13 cellular contexts compared by ENCODE assay signal in genomic region chr4:156476359-156476758, GRCh38.
DNase-seq lines count a peak whose midpoint lies in the region; ATAC-seq, FAIRE-seq and TF ChIP-seq lines count a peak whose summit lies in the region.
"Had no signal": no experiment of that assay in that cellular context is flagged by ENCODE, and none has a peak within 500 bp of the region (broad histone marks: within the 10 kb centered on the region; RNA-seq: fewer than 3 reads in every experiment).

No MANE protein-coding gene starts in this region.

- H3K4me3 ChIP-seq in fibroblast of the aortic adventitia (ENCODE audit: low read depth, low read length) = no peak overlapping the region
- H3K4me3 ChIP-seq in skeletal muscle satellite cell (ENCODE audit: low read length) = no peak overlapping the region

- TF ChIP-seq CTCF in fibroblast of the aortic adventitia (IDR thresholded peaks at IDR 0.05; ENCODE audit: insufficient read depth, low read length) (no peak), GM20000 (IDR thresholded peaks at IDR 0.05; ENCODE audit: extremely low read depth, missing control alignments) (no peak)

- no peaks in the 10 kb centered on the region for H3K27me3 ChIP-seq in skeletal muscle satellite cell (ENCODE audit: control insufficient read depth, insufficient read depth, low read length)

- peak overlapping the region; percentile 41 for H3K4me2 ChIP-seq in skeletal muscle satellite cell (ENCODE audit: low read length)

- H3K4me1 ChIP-seq in skeletal muscle satellite cell (ENCODE audit: control insufficient read depth, insufficient read depth, low read length) = peaks cover 34% of the 10 kb centered on the region

- peak overlapping the region; percentile 77 for H3K9ac ChIP-seq in skeletal muscle satellite cell (ENCODE audit: low read depth, low read length)

- FAIRE-seq in H54 (lab: Jason Lieb, UNC) = peak; percentile 96
- FAIRE-seq: GM19239 had no signal

- H3K36me3 ChIP-seq in skeletal muscle satellite cell (ENCODE audit: insufficient read depth, low read length) = no peaks in the 10 kb centered on the region

- TF ChIP-seq POLR2A in H54 (IDR thresholded peaks at IDR 0.05; ENCODE audit: low read depth, low read length) = no peak

- no peaks in the 10 kb centered on the region for H3K9me3 ChIP-seq in skeletal muscle satellite cell (replicated peaks; ENCODE audit: low read length)

- peak; percentile 30 for DNase-seq in H54 (ENCODE audit: insufficient read length, low spot score)
- DNase-seq in fibroblast of the aortic adventitia (ENCODE audit: low read depth) = peak; percentile 94
- DNase-seq in NCI-H1694 (lab: John Stamatoyannopoulos, UW) = no peak
- no peak for DNase-seq in globus pallidus (ENCODE audit: low spot score)
- DNase-seq in stimulated activated CD8-positive, alpha-beta memory T cell treated with anti-CD3 and anti-CD28 coated beads, Interleukin-4, amount 100 ng/mL, for 48 hours = no peak
- DNase-seq in GM20000 (ENCODE audit: low spot score) = no peak
- DNase-seq: activated CD4-positive, alpha-beta T cell treated with anti-CD3 and anti-CD28 coated beads for 48 hours; activated naive CD8-positive, alpha-beta T cell treated with anti-CD3 and anti-CD28 coated beads, Interleukin-2, amount 50 U/mL, for 24 hours; head of caudate nucleus; nephron progenitor cell had no signal

- peak; percentile 94 for ATAC-seq in SK-N-SH treated with all-trans-retinoic acid at 6 μM for 48 hours
- ATAC-seq: activated naive CD8-positive, alpha-beta T cell treated with anti-CD3 and anti-CD28 coated beads, Interleukin-2, amount 50 U/mL, for 24 hours had no signal

TF ChIP-seq in SK-N-SH treated with all-trans-retinoic acid at 6 μM for 48 hours, 23 proteins besides CTCF, POLR2A, EP300 and RAD21:
- TF ChIP-seq ZNF8 (CRISPR knock-in tag; IDR thresholded peaks at IDR 0.05) (no peak), ARNTL (CRISPR knock-in tag; IDR thresholded peaks at IDR 0.05; ENCODE audit: borderline replicate concordance, low read depth) (no peak), BACH2 (CRISPR knock-in tag; IDR thresholded peaks at IDR 0.05; ENCODE audit: borderline replicate concordance) (no peak), GLIS3 (CRISPR knock-in tag; IDR thresholded peaks at IDR 0.05) (no peak), ZNF70 (CRISPR knock-in tag; IDR thresholded peaks at IDR 0.05) (no peak), ISL1 (CRISPR knock-in tag; IDR thresholded peaks at IDR 0.05) (0 out of 2 replicates have a peak, but pooled peaks have one; percentile 23), ZC3H10 (CRISPR knock-in tag; IDR thresholded peaks at IDR 0.05) (0 out of 2 replicates have a peak, but pooled peaks have one; percentile 13), PATZ1 (CRISPR knock-in tag; IDR thresholded peaks at IDR 0.05; ENCODE audit: borderline replicate concordance) (0 out of 2 replicates have a peak, but pooled peaks have one; percentile 52)

Comparison
In these comparisons a context has a peak if more than half of its experiments do, and no peak if none do; other contexts are left out.
1. DNase-seq: peak in H54 (single experiment) and fibroblast of the aortic adventitia (single experiment); none in NCI-H1694 (single experiment), globus pallidus (single experiment), stimulated activated CD8-positive, alpha-beta memory T cell treated with anti-CD3 and anti-CD28 coated beads, Interleukin-4, amount 100 ng/mL, for 48 hours (single experiment) and GM20000 (single experiment).